ENCODE assay signal across 10 cellular contexts in the genomic region with DNA sequence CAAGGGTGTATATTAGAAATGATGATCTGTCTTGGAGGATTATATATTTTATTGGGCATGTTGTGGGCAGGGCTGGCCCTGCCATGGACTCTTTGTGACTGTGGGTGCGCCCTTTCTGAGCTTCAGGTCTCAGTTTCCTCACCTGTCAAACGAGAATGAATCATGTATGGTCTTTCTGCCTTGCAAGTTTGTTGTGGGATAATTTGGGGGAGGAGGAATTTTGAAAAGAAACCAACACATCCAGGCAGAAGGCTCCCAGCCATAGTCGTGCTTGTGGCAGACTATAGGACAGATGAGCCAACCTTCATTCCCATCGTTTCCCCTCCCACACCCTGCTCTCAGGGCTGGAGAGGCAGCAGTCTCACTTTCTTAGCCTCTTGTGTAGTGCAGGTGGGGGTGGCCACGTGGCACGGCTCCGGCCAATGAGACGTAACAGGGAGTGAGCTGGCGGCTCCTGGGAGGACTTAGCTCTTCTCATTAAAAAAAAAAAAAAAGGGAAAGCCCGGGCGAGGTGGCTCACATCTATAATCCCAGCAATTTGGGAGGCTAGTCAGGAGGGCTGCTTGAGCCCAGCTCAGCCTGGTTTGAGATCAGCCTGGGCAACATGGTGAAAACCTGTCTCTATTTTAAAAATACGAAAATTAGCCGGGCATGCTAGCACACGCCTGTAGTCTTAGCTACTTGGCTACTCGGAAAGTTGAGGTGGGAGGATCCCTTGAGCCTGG.
A peak's percentile ranks its signal among the peaks of the same experiment; 100 is the strongest.
DNase-seq lines count a peak whose midpoint lies in the region; ATAC-seq and TF ChIP-seq lines count a peak whose summit lies in the region.
"Had no signal": no experiment of that assay in that cellular context is flagged by ENCODE, and none has a peak within 500 bp of the region (broad histone marks: within the 10 kb centered on the region; RNA-seq: fewer than 3 reads in every experiment).

No MANE protein-coding gene starts in this region.

- H3K36me3 ChIP-seq in PC-3 (ENCODE audit: low read depth, low read length) (no peaks in the 10 kb centered on the region), vagina (no peaks in the 10 kb centered on the region)

- POLR2A ChIA-PET in PC-3 (lab: Charles Lee; ENCODE audit: unreplicated experiment), result interaction anchor here (0.7 kb wide), 1 partner anchor 75 kb away, joined by 6 read pairs; no protein-coding TSS in a partner anchor

- H3K4me1 Mint-ChIP-seq in stimulated activated naive CD8-positive, alpha-beta T cell treated with anti-CD3 and anti-CD28 coated beads, Interleukin-15, amount 100 ng/mL, for 72 hours, result no peaks in the 10 kb centered on the region

- TF ChIP-seq POLR2A in vagina (IDR thresholded peaks at IDR 0.05), result no peak

- DNase-seq in stimulated activated naive CD8-positive, alpha-beta T cell treated with anti-CD3 and anti-CD28 coated beads, Interleukin-15, Interleukin-2, amounts not matched to agents 100 U/mL and 50 U/mL, for 24 hours, result peak; percentile 11
- no peak for DNase-seq in stimulated activated naive CD8-positive, alpha-beta T cell treated with anti-CD3 and anti-CD28 coated beads, Interleukin-15, amount 100 ng/mL, for 72 hours
- DNase-seq in PC-3 (no peak), left cardiac atrium (peak; percentile 49), vagina (ENCODE audit: extremely low spot score in 2 of 2) (no peak), cerebellum (ENCODE audit: low spot score) (no peak)
- no peak for DNase-seq in stimulated activated CD4-positive, alpha-beta T cell treated with anti-CD3 and anti-CD28 coated beads, Interleukin-4, amount 100 ng/mL, for 1 hour
- DNase-seq: activated gamma-delta T cell; stimulated activated naive B cell treated with anti-CD40 and anti-IgM and Interleukin-4, amounts not matched to agents 10 μg/mL and 1 μg/mL and 100 μg/mL, for 72 hours had no signal

- peaks cover 9% of the 10 kb centered on the region for H3K4me1 ChIP-seq in PC-3 (ENCODE audit: insufficient read depth, low read length)
- H3K4me1 ChIP-seq in vagina, result peaks cover 28% of the 10 kb centered on the region

- no peaks in the 10 kb centered on the region for H3K9me3 ChIP-seq in PC-3 (ENCODE audit: low read length)
- H3K9me3 ChIP-seq in vagina, result no peaks in the 10 kb centered on the region

- TF ChIP-seq CTCF in PC-3 (conservative IDR thresholded peaks at IDR 0.05; ENCODE audit: low read depth, low read length), result no peak
- no peak for TF ChIP-seq CTCF in vagina (IDR thresholded peaks at IDR 0.05)

- H3K4me2 ChIP-seq in PC-3 (ENCODE audit: low read length), result no peak overlapping the region

- H3K4me3 ChIP-seq in PC-3 (ENCODE audit: low read length) (no peak overlapping the region), vagina (no peak overlapping the region)

- H3K79me2 ChIP-seq in PC-3 (ENCODE audit: low read length), result no peaks in the 10 kb centered on the region

- no peak for ATAC-seq in stimulated activated naive CD8-positive, alpha-beta T cell treated with anti-CD3 and anti-CD28 coated beads, Interleukin-15, Interleukin-2, amounts not matched to agents 100 U/mL and 50 U/mL, for 24 hours
- ATAC-seq in stimulated activated naive CD8-positive, alpha-beta T cell treated with anti-CD3 and anti-CD28 coated beads, Interleukin-15, amount 100 ng/mL, for 72 hours, result no peak
- ATAC-seq in PC-3 (peak; percentile 53), left cardiac atrium (peak; percentile 20 to 79), HG02642 (IDR thresholded peaks at IDR 0.05; ENCODE audit: poor library complexity, unreplicated experiment) (no peak)
- ATAC-seq: stimulated activated naive B cell treated with anti-CD40 and anti-IgM and Interleukin-4, amounts not matched to agents 10 μg/mL and 1 μg/mL and 100 μg/mL, for 72 hours had no signal

- H3K9ac ChIP-seq in PC-3 (ENCODE audit: low read length), result no peak overlapping the region

- CTCF ChIA-PET in PC-3 (lab: Charles Lee), result interaction anchor here (0.6 kb wide), 1 partner anchor 52 kb away, joined by 6 read pairs; no protein-coding TSS in a partner anchor

- no peaks in the 10 kb centered on the region for H3F3A ChIP-seq in PC-3 (ENCODE audit: low read length, unreplicated experiment)

- H3K4me3 Mint-ChIP-seq in stimulated activated naive CD8-positive, alpha-beta T cell treated with anti-CD3 and anti-CD28 coated beads, Interleukin-15, amount 100 ng/mL, for 72 hours, result no peak overlapping the region
- H3K4me3 Mint-ChIP-seq: stimulated activated naive B cell treated with anti-CD40 and anti-IgM and Interleukin-4, amounts not matched to agents 10 μg/mL and 1 μg/mL and 100 μg/mL, for 72 hours had no signal

- H3K9me3 Mint-ChIP-seq in stimulated activated naive CD8-positive, alpha-beta T cell treated with anti-CD3 and anti-CD28 coated beads, Interleukin-15, amount 100 ng/mL, for 72 hours, result peaks cover 1 to 3% of the 10 kb centered on the region in 2 donors

- intact Hi-C loops in PC-3 (cut with micrococcal nuclease), result no loop called here
- intact Hi-C loops in left cardiac atrium (cut with DNase I), result no loop called here
- intact Hi-C loops in vagina (cut with DNase I), result no loop called here

- peaks cover 20% of the 10 kb centered on the region for H3K27me3 Mint-ChIP-seq in stimulated activated naive CD8-positive, alpha-beta T cell treated with anti-CD3 and anti-CD28 coated beads, Interleukin-15, amount 100 ng/mL, for 72 hours

- H4K20me1 ChIP-seq in PC-3 (ENCODE audit: low read length), result no peaks in the 10 kb centered on the region

- H3K27ac Mint-ChIP-seq in stimulated activated naive CD8-positive, alpha-beta T cell treated with anti-CD3 and anti-CD28 coated beads, Interleukin-15, amount 100 ng/mL, for 72 hours, result no peak overlapping the region
- H3K27ac Mint-ChIP-seq: stimulated activated naive B cell treated with anti-CD40 and anti-IgM and Interleukin-4, amounts not matched to agents 10 μg/mL and 1 μg/mL and 100 μg/mL, for 72 hours had no signal

- H3K27ac ChIP-seq in PC-3 (ENCODE audit: low read length), result no peak overlapping the region
- H3K27ac ChIP-seq in vagina, result peak overlapping the region; percentile 45

- no peaks in the 10 kb centered on the region for H3K9me2 ChIP-seq in PC-3 (replicated peaks; ENCODE audit: low read length)

- BruUV-seq in PC-3 (replicated peaks; lab: Mats Ljungman, UMichigan), result no TSS peak

- H2AFZ ChIP-seq in PC-3 (ENCODE audit: low read length), result 0 out of 2 replicates have a peak overlapping the region, but pooled peaks have one; percentile 19

- no peaks in the 10 kb centered on the region for H3K27me3 ChIP-seq in PC-3 (ENCODE audit: low read length)
- H3K27me3 ChIP-seq in vagina, result no peaks in the 10 kb centered on the region

Comparison
In these comparisons a context has a peak if more than half of its experiments do, and no peak if none do; other contexts are left out.
1. DNase-seq: peak in stimulated activated naive CD8-positive, alpha-beta T cell treated with anti-CD3 and anti-CD28 coated beads, Interleukin-15, Interleukin-2, amounts not matched to agents 100 U/mL and 50 U/mL, for 24 hours (single experiment) and left cardiac atrium (single experiment); none in stimulated activated naive CD8-positive, alpha-beta T cell treated with anti-CD3 and anti-CD28 coated beads, Interleukin-15, amount 100 ng/mL, for 72 hours (0 of 2), PC-3 (single experiment), vagina (0 of 2), cerebellum (single experiment) and stimulated activated CD4-positive, alpha-beta T cell treated with anti-CD3 and anti-CD28 coated beads, Interleukin-4, amount 100 ng/mL, for 1 hour (single experiment).
2. ATAC-seq: peak in PC-3 (single experiment) and left cardiac atrium (2 of 2); none in stimulated activated naive CD8-positive, alpha-beta T cell treated with anti-CD3 and anti-CD28 coated beads, Interleukin-15, Interleukin-2, amounts not matched to agents 100 U/mL and 50 U/mL, for 24 hours (single experiment), stimulated activated naive CD8-positive, alpha-beta T cell treated with anti-CD3 and anti-CD28 coated beads, Interleukin-15, amount 100 ng/mL, for 72 hours (single experiment) and HG02642 (single experiment).